30 cellular contexts compared by ENCODE assay signal in the genomic region with DNA sequence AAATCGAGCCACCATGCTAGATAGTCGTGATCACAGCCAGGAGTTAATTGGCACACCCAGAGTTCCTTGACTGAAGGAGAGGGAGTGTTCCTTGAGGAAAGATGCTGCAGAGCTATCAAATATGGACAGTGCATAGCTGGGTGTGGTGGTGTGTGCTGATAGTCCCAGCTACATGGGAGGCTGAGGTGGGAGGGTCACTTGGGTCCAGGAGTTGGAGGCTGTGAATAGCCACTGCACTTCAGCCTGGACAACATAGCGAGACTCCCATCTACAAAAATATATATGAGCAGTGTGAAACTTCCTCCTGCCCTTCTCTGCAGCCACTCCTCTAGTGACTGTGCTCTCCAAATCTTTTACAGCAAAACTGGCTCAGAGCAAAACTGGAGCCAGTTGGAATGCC.
"Had no signal": no experiment of that assay in that cellular context is flagged by ENCODE, and none has a peak within 500 bp of the region (broad histone marks: within the 10 kb centered on the region; RNA-seq: fewer than 3 reads in every experiment).

No MANE protein-coding gene starts in this region.

- H3K4me3 ChIP-seq: ascending aorta, cardiac muscle cell had no signal

- ATAC-seq: activated CD4-positive, alpha-beta T cell treated with anti-CD3 and anti-CD28 coated beads for 36 hours; activated CD4-positive, CD25-positive, alpha-beta regulatory T cell treated with anti-CD3 and anti-CD28 coated beads, Interleukin-2, amount 50 U/mL, for 24 hours; activated CD8-positive, alpha-beta T cell treated with anti-CD3 and anti-CD28 coated beads for 36 hours; activated naive CD8-positive, alpha-beta T cell treated with anti-CD3 and anti-CD28 coated beads, Interleukin-2, amount 50 U/mL, for 24 hours; WTC11 had no signal

- DNase-seq: activated CD4-positive, alpha-beta memory T cell treated with anti-CD3 and anti-CD28 coated beads for 36 hours; activated CD4-positive, alpha-beta T cell treated with anti-CD3 and anti-CD28 coated beads for 1 hour; activated CD4-positive, alpha-beta T cell treated with anti-CD3 and anti-CD28 coated beads for 36 hours; activated CD4-positive, alpha-beta T cell treated with anti-CD3 and anti-CD28 coated beads for 48 hours; activated CD4-positive, alpha-beta T cell treated with anti-CD3 and anti-CD28 coated beads, Interleukin-2, amount 10 ng/mL, durations not matched to agents 7 days and 5 days; activated CD4-positive, CD25-positive, alpha-beta regulatory T cell; activated CD8-positive, alpha-beta memory T cell treated with anti-CD3 and anti-CD28 coated beads, Interleukin-2, amount 50 U/mL, for 4 hours; activated CD8-positive, alpha-beta T cell treated with anti-CD3 and anti-CD28 coated beads for 36 hours; activated effector memory CD4-positive, alpha-beta T cell treated with Interleukin-2 at 50 U/mL for 16 hours; activated gamma-delta T cell; activated naive CD4-positive, alpha-beta T cell treated with anti-CD3 and anti-CD28 coated beads, Interleukin-2, amount 10 ng/mL, durations not matched to agents 7 days and 5 days; activated naive CD4-positive, alpha-beta T cell treated with Interleukin-2 at 50 U/mL for 16 hours; activated naive CD8-positive, alpha-beta T cell treated with anti-CD3 and anti-CD28 coated beads, Interleukin-2, amount 10 ng/mL, durations not matched to agents 7 days and 5 days; activated naive CD8-positive, alpha-beta T cell treated with anti-CD3 and anti-CD28 coated beads, Interleukin-2, amount 50 U/mL, for 24 hours; activated T-cell treated with anti-CD3 and anti-CD28 coated beads for 4 hours; activated T-cell treated with anti-CD3 and anti-CD28 coated beads, Interleukin-2, amount 50 U/mL, for 24 hours; activated T-cell treated with anti-CD3 and anti-CD28 coated beads, Interleukin-2, amount 50 U/mL, for 48 hours; amygdala; anterior cingulate cortex; caudate nucleus; cerebellar nuclear complex; T-helper 1 cell; T-helper 2 cell; T-helper 9 cell; WERI-Rb-1 had no signal

- FAIRE-seq: bronchial epithelial cell had no signal

- H3K9me3 ChIP-seq: ascending aorta had no signal

- H3K27me3 ChIP-seq: ascending aorta, cardiac muscle cell had no signal

- H3K4me1 ChIP-seq: ascending aorta had no signal

- H3K36me3 ChIP-seq: ascending aorta, cardiac muscle cell, WERI-Rb-1 had no signal

- H3K27ac ChIP-seq: ascending aorta, cardiac muscle cell, WERI-Rb-1 had no signal
